ENCODE assay signal across 1 cellular context in genomic region chr18:79630266-79631095, GRCh38.
A peak's percentile ranks its signal among the peaks of the same experiment; 100 is the strongest.
TF ChIP-seq lines count a peak whose summit lies in the region.

No MANE protein-coding gene starts in this region.

TF ChIP-seq in K562, 482 proteins besides CTCF, POLR2A, EP300 and RAD21:
- TF ChIP-seq MGA (IDR thresholded peaks at IDR 0.05) (peak; percentile 40; the same call in 1 of the 2 replicates), TARDBP (IDR thresholded peaks at IDR 0.05) (no peak), ZNF197 (CRISPR knock-in tag; IDR thresholded peaks at IDR 0.05; ENCODE audit: low read depth) (no peak), BHLHE40 (IDR thresholded peaks at IDR 0.05; ENCODE audit: low read length) (peak; percentile 59; the same call in 1 of the 2 replicates), DDX20 (tag; IDR thresholded peaks at IDR 0.05; ENCODE audit: low read depth) (no peak), L3MBTL2 (IDR thresholded peaks at IDR 0.05) (peak; percentile 52; the same call in 1 of the 2 replicates), DNMT1 (IDR thresholded peaks at IDR 0.05) (no peak), SNIP1 (IDR thresholded peaks at IDR 0.05; ENCODE audit: low read depth) (no peak)
TF ChIP-seq in K562: peak in this region for 3.
